Comparison of ENCODE assay signal across 16 cellular contexts in the genomic region with DNA sequence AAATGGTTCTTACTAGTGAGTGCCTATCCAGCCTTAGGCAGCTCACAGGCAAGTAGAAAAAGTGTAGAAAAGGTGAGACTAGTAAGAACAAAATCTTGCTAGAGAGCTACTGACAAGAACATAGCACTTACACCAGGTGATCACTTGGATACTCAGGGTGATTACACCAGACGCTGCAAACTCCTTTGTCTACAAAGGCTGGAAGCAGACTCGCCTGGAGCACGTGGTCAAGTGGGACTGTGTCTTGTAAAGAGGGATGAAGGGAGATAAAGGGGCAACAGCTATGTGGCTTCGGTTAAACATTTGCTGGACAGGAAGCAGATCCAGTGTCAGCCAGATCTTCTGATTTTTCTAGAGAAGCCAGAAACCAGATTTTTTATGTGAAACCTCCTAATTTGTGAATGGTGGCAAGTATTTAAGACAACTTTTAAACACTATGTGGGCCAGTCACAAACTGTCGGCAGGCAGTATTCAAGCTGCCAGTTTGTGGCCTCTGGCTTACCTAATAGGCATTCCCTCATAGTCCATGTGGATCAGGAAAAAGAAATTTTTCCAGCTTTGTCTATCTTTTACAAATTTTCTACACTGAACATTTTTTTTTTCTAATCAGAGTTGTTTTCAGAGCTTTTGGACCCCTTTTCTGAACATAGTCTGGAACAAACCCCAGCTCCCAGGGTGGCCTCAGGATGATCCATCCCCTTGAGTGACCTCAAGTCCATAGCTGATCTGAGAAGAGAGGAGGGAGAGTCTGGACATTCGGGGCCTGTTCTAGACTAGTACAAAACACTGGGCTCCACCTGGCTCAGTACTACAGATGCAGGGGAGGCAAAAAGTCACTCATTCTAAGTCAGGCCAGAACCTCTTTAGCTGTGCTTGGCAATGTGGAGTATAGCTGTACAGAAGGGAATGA.
DNase-seq lines count a peak whose midpoint lies in the region; ATAC-seq and TF ChIP-seq lines count a peak whose summit lies in the region.
"Had no signal": no experiment of that assay in that cellular context is flagged by ENCODE, and none has a peak within 500 bp of the region (broad histone marks: within the 10 kb centered on the region; RNA-seq: fewer than 3 reads in every experiment).

No MANE protein-coding gene starts in this region.

- TF ChIP-seq POLR2A in IMR-90 (IDR thresholded peaks at IDR 0.05; ENCODE audit: low read depth, low read length) (no peak), esophagus squamous epithelium (IDR thresholded peaks at IDR 0.05) (no peak)

- no TSS peak for BruUV-seq in IMR-90 (replicated peaks; lab: Mats Ljungman, UMichigan)

- H3K4me2 ChIP-seq in IMR-90 (ENCODE audit: low read depth, low read length) (no peak overlapping the region), smooth muscle cell (peak overlapping the region; percentile 12)

- in situ Hi-C loops in IMR-90 (cut with MboI; ENCODE audit: low sequenced_read_pairs): no loop called here

- intact Hi-C loops in IMR-90 (cut with micrococcal nuclease) (no loop called here), esophagus squamous epithelium (cut with DNase I) (no loop called here)

- DNase-seq in IMR-90: no peak
- DNase-seq in esophagus squamous epithelium (lab: John Stamatoyannopoulos, UW): no peak
- no peak for DNase-seq in smooth muscle cell (lab: John Stamatoyannopoulos, UW; ENCODE audit: unreplicated experiment)
- DNase-seq in cerebellar nuclear complex (lab: John Stamatoyannopoulos, UW): no peak
- DNase-seq: DND-41; dorsolateral prefrontal cortex; NCI-H2029; SHP77 treated with DMSO at 0.1 percent for 48 hours; stimulated activated CD4-positive, alpha-beta T cell treated with anti-CD3 and anti-CD28 coated beads, Interleukin-15, amount 100 ng/mL, for 24 hours; WERI-Rb-1 had no signal

- no peak overlapping the region for H4K91ac ChIP-seq in IMR-90 (ENCODE audit: insufficient read depth, low read depth, low read length)

- 0 out of 2 replicates have a peak, but pooled peaks cover under 1% of the 10 kb centered on the region for H3K9me1 ChIP-seq in IMR-90 (ENCODE audit: insufficient read depth, low read length)

- CTCF ChIA-PET in IMR-90 (lab: Yijun Ruan, JAX): interaction anchor here (0.6 to 1.5 kb wide), 3 partner anchors 7 to 264 kb away, joined by 3 to 4 read pairs (median 4); no protein-coding TSS in a partner anchor

- no peak overlapping the region for H2AK9ac ChIP-seq in IMR-90 (replicated peaks; ENCODE audit: low read depth, low read length, poor library complexity)

- H2BK5ac ChIP-seq in IMR-90 (ENCODE audit: low read depth, low read length, poor library complexity, severe bottlenecking): no peak overlapping the region

- H4K5ac ChIP-seq in IMR-90 (ENCODE audit: low read depth, low read length): no peak overlapping the region

- peaks cover 26% of the 10 kb centered on the region for H3F3A ChIP-seq in smooth muscle cell (ENCODE audit: low read depth)

- 0 out of 2 replicates have a peak overlapping the region, but pooled peaks have one; percentile 29 for H2AK5ac ChIP-seq in IMR-90 (ENCODE audit: low read depth, low read length)

- peak overlapping the region; percentile 40; the same call in 1 of the 2 replicates for H3K4ac ChIP-seq in IMR-90 (ENCODE audit: low read depth, low read length)

- WGBS in IMR-90 (ENCODE audit: extremely low coverage in 2 of 2, insufficient read length in 1 of 2), 2 experiments: 40% methylated on average over 1 of the region's 6 CpGs; no CpG with 5 or more reads in 1 of the 2 experiments
- 69 to 77% methylated on average over 6 of the region's 6 CpGs for WGBS in esophagus squamous epithelium, 2 donors
- WGBS in mesodermal cell (ENCODE audit: insufficient coverage in 2 of 2), 2 experiments: 73 to 89% methylated on average over 5 to 6 of the region's 6 CpGs
- 14% methylated on average over 6 of the region's 6 CpGs for WGBS in smooth muscle cell (ENCODE audit: low lambda C conversion rate)

- H3K27ac ChIP-seq in IMR-90 (ENCODE audit: insufficient read depth, low read length): no peak overlapping the region
- H3K27ac ChIP-seq in esophagus squamous epithelium: peak overlapping the region in 3 of 4 donors; percentile 59 to 75 (median 74)
- peak overlapping the region; percentile 63 for H3K27ac ChIP-seq in mesodermal cell (ENCODE audit: low read depth, low read length, severe bottlenecking)
- H3K27ac ChIP-seq in smooth muscle cell (ENCODE audit: low read depth): peak overlapping the region; percentile 49
- H3K27ac ChIP-seq: HL-60, WERI-Rb-1 had no signal

- TF ChIP-seq CTCF in IMR-90 (conservative IDR thresholded peaks at IDR 0.05; ENCODE audit: low read depth, low read length) (no peak), esophagus squamous epithelium (IDR thresholded peaks at IDR 0.05) (no peak), smooth muscle cell (IDR thresholded peaks at IDR 0.05; ENCODE audit: borderline replicate concordance, insufficient read depth, poor library complexity, severe bottlenecking) (no peak)

- H4K20me1 ChIP-seq in IMR-90 (ENCODE audit: insufficient read depth, low read length) (no peaks in the 10 kb centered on the region), smooth muscle cell (ENCODE audit: low read depth) (no peaks in the 10 kb centered on the region)

- H3K9me3 ChIP-seq in IMR-90 (ENCODE audit: control insufficient read depth, insufficient read depth, low read length) (no peaks in the 10 kb centered on the region), esophagus squamous epithelium (no peaks in the 10 kb centered on the region), mesodermal cell (ENCODE audit: control insufficient read depth, low read length) (no peaks in the 10 kb centered on the region), smooth muscle cell (replicated peaks; ENCODE audit: low read depth) (no peaks in the 10 kb centered on the region)

- no peak for ATAC-seq in IMR-90 (ENCODE audit: low read depth)
- no peak for ATAC-seq in HG03521 (IDR thresholded peaks at IDR 0.05; ENCODE audit: unreplicated experiment)
- no peak for ATAC-seq in HG03108 (IDR thresholded peaks at IDR 0.05; ENCODE audit: unreplicated experiment)
- ATAC-seq in HG03045 (IDR thresholded peaks at IDR 0.05; ENCODE audit: unreplicated experiment): no peak
- ATAC-seq: GM12878 had no signal

- H3K27me3 ChIP-seq in IMR-90 (ENCODE audit: control insufficient read depth, insufficient read depth, low read length) (no peaks in the 10 kb centered on the region), esophagus squamous epithelium (no peaks in the 10 kb centered on the region), smooth muscle cell (ENCODE audit: low read depth) (no peaks in the 10 kb centered on the region)
- H3K27me3 ChIP-seq: dorsolateral prefrontal cortex had no signal

- H2BK20ac ChIP-seq in IMR-90 (ENCODE audit: low read depth, low read length): no peak overlapping the region

- no peaks in the 10 kb centered on the region for H3K36me3 ChIP-seq in IMR-90 (ENCODE audit: control insufficient read depth, insufficient read depth, low read length)
- no peaks in the 10 kb centered on the region for H3K36me3 ChIP-seq in esophagus squamous epithelium
- no peaks in the 10 kb centered on the region for H3K36me3 ChIP-seq in mesodermal cell (ENCODE audit: control insufficient read depth, insufficient read depth, low read length)
- H3K36me3 ChIP-seq in smooth muscle cell (ENCODE audit: low read depth): no peaks in the 10 kb centered on the region

- H3K9ac ChIP-seq in IMR-90 (ENCODE audit: low read depth, low read length) (no peak overlapping the region), smooth muscle cell (ENCODE audit: low read depth) (no peak overlapping the region)

- H3K4me3 ChIP-seq in IMR-90 (ENCODE audit: insufficient read depth, low read depth, low read length) (no peak overlapping the region), esophagus squamous epithelium (no peak overlapping the region), mesodermal cell (ENCODE audit: extremely low read depth, insufficient read depth, low read length, poor library complexity, severe bottlenecking) (no peak overlapping the region), smooth muscle cell (no peak overlapping the region)
- H3K4me3 ChIP-seq: dorsolateral prefrontal cortex, GM12878 had no signal

- no peaks in the 10 kb centered on the region for H3K79me1 ChIP-seq in IMR-90 (ENCODE audit: low read depth in 1 of 2, low read length in 2 of 2)

- H3K4me1 ChIP-seq in IMR-90 (ENCODE audit: control insufficient read depth, insufficient read depth, low read length) (peaks cover 5% of the 10 kb centered on the region), esophagus squamous epithelium (peaks cover 0 to 50% (median 19%) of the 10 kb centered on the region in 3 donors), mesodermal cell (ENCODE audit: control insufficient read depth, insufficient read depth, low read length, poor library complexity, severe bottlenecking) (peaks cover 6% of the 10 kb centered on the region), smooth muscle cell (ENCODE audit: low read depth) (peaks cover 48% of the 10 kb centered on the region)

- H3K79me2 ChIP-seq in smooth muscle cell (ENCODE audit: low read depth): no peaks in the 10 kb centered on the region

- no peak for TF ChIP-seq RAD21 in IMR-90 (IDR thresholded peaks at IDR 0.05; ENCODE audit: low read length)

- dilution Hi-C loops in IMR-90 (cut with HindIII; ENCODE audit: low sequenced_read_pairs, unreplicated experiment): no loop called here

- H4K8ac ChIP-seq in IMR-90 (ENCODE audit: low read depth in 2 of 2, low read length in 2 of 2): no peak overlapping the region

- no peak overlapping the region for H3K14ac ChIP-seq in IMR-90 (replicated peaks; ENCODE audit: low read depth, low read length)

- no peak overlapping the region; the same call in 1 of the 2 replicates for H2BK120ac ChIP-seq in IMR-90 (ENCODE audit: low read depth, low read length)

- H3K23ac ChIP-seq in IMR-90 (ENCODE audit: low read depth, low read length): no peak overlapping the region

- H3K56ac ChIP-seq in IMR-90 (ENCODE audit: extremely low read depth, insufficient read depth, low read length): no peak overlapping the region

- H2BK15ac ChIP-seq in IMR-90 (ENCODE audit: low read depth, low read length): no peak overlapping the region

- POLR2A ChIA-PET in IMR-90 (lab: Charles Lee; ENCODE audit: unreplicated experiment): no interaction called here

- peak overlapping the region; percentile 23; the same call in 1 of the 2 replicates for H3K18ac ChIP-seq in IMR-90 (ENCODE audit: low read depth, low read length)

- H2AFZ ChIP-seq in IMR-90 (replicated peaks; ENCODE audit: low read length, poor library complexity) (no peak overlapping the region), smooth muscle cell (ENCODE audit: low read depth) (peak overlapping the region; percentile 23)

TF ChIP-seq in IMR-90, 13 proteins besides CTCF, POLR2A, EP300 and RAD21 (continues in another document):
- TF ChIP-seq, protein P1, sequence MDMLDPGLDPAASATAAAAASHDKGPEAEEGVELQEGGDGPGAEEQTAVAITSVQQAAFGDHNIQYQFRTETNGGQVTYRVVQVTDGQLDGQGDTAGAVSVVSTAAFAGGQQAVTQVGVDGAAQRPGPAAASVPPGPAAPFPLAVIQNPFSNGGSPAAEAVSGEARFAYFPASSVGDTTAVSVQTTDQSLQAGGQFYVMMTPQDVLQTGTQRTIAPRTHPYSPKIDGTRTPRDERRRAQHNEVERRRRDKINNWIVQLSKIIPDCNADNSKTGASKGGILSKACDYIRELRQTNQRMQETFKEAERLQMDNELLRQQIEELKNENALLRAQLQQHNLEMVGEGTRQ (IDR thresholded peaks at IDR 0.05; ENCODE audit: low read depth, low read length): no peak
- TF ChIP-seq MAZ (IDR thresholded peaks at IDR 0.05; ENCODE audit: borderline replicate concordance, low read depth, low read length): no peak
